In the genomic region with DNA sequence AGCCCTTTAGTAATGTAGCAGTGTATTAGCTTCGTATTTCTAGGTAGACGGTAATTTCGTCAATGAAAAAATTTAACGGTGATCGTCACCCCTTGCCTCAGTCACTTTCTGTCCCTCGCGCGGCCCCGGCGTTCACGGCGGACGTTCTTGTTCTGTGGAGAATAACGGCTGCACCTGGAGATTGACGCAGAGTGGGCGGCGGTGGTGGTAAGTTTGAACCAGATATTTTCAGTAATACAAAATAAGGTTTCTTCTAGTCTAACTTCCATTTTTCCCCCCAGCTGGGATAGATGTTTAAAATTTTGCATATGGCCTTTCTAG, we compare ENCODE assay signal across 8 cellular contexts. TPM values are rescaled to one million over a fixed set of nuclear protein-coding genes. Genes with fewer than 3 reads are reported as not detected.
A peak's percentile ranks its signal among the peaks of the same experiment; 100 is the strongest.
DNase-seq lines count a peak whose midpoint lies in the region; ATAC-seq and TF ChIP-seq lines count a peak whose summit lies in the region.

No MANE protein-coding gene starts in this region.

- intact Hi-C loops in lower lobe of right lung (cut with DNase I): no loop called here

- peak overlapping the region; percentile 84 for H3K27ac ChIP-seq in BLaER1
- peak overlapping the region; percentile 97 for H3K27ac ChIP-seq in lower lobe of right lung
- peak overlapping the region; percentile 94 for H3K27ac ChIP-seq in stomach smooth muscle (ENCODE audit: low read length)

- H3K4me3 ChIP-seq in BLaER1 (peak overlapping the region; percentile 89), choroid plexus epithelial cell (ENCODE audit: low read depth, low read length) (peak overlapping the region; percentile 86), lower lobe of right lung (peak overlapping the region; percentile 87), stomach smooth muscle (ENCODE audit: low read length in 2 of 2) (peak overlapping the region; percentile 87 to 97)

- ATAC-seq in GM21447 (IDR thresholded peaks at IDR 0.05; ENCODE audit: unreplicated experiment) (peak; percentile 4), lower lobe of right lung (peak in 1 of 2 donors; percentile 25), HG03565 (IDR thresholded peaks at IDR 0.05; ENCODE audit: unreplicated experiment) (no peak)

- H3K4me2 ChIP-seq in BLaER1: peak overlapping the region; percentile 79

- no peaks in the 10 kb centered on the region for H4K20me1 ChIP-seq in BLaER1

- H3K27me3 ChIP-seq in BLaER1 (no peaks in the 10 kb centered on the region), lower lobe of right lung (ENCODE audit: low read depth) (no peaks in the 10 kb centered on the region), stomach smooth muscle (ENCODE audit: control insufficient read depth in 1 of 2, insufficient read depth in 2 of 2, low read length in 2 of 2) (no peaks in the 10 kb centered on the region)

- H3K9ac ChIP-seq in BLaER1 (peak overlapping the region; percentile 88), stomach smooth muscle (ENCODE audit: low read length in 2 of 2) (peak overlapping the region; percentile 80 to 98)

- H3K4me1 ChIP-seq in BLaER1 (peaks cover 12% of the 10 kb centered on the region; the same call in 1 of the 2 replicates), lower lobe of right lung (peaks cover 16% of the 10 kb centered on the region), stomach smooth muscle (ENCODE audit: control insufficient read depth, insufficient read depth, low read length) (no peaks in the 10 kb centered on the region)

- TF ChIP-seq CTCF in choroid plexus epithelial cell (conservative IDR thresholded peaks at IDR 0.05; ENCODE audit: low read depth, low read length) (no peak), lower lobe of right lung (IDR thresholded peaks at IDR 0.05) (no peak)

- DNase-seq in RPMI8226: peak; percentile 41
- DNase-seq in choroid plexus epithelial cell (ENCODE audit: low read depth): peak; percentile 30
- DNase-seq in lower lobe of right lung: peak; percentile 65
- no peak for DNase-seq in 8988T

- H3K36me3 ChIP-seq in BLaER1: peaks cover 63% of the 10 kb centered on the region
- H3K36me3 ChIP-seq in lower lobe of right lung: peaks cover 9% of the 10 kb centered on the region
- H3K36me3 ChIP-seq in stomach smooth muscle (ENCODE audit: control insufficient read depth in 2 of 2, insufficient read depth in 2 of 2, low read length in 2 of 2): peaks cover 17% of the 10 kb centered on the region in 2 donors

- peaks cover 74% of the 10 kb centered on the region for H3K9me3 ChIP-seq in BLaER1
- H3K9me3 ChIP-seq in lower lobe of right lung: peaks cover 65% of the 10 kb centered on the region
- peaks cover 27 to 28% of the 10 kb centered on the region in 2 donors for H3K9me3 ChIP-seq in stomach smooth muscle (ENCODE audit: control insufficient read depth in 2 of 2, low read length in 2 of 2)

RNA-seq across cellular contexts. Expression of a gene that starts 0.3 kb away (rescaled TPM):
- total RNA-seq in lower lobe of right lung: 7.7 TPM

RNA-seq across cellular contexts. Expression of a gene that starts 0.7 kb away (rescaled TPM):
- 2.6 TPM for total RNA-seq in lower lobe of right lung

RNA-seq across cellular contexts. Expression of a gene that starts 50.0 kb away (rescaled TPM):
- total RNA-seq in lower lobe of right lung: 15.0 TPM

RNA-seq across cellular contexts. Expression of a gene that starts 50.5 kb away (rescaled TPM):
- total RNA-seq in lower lobe of right lung: 23.3 TPM
